ENCODE assay signal across 8 cellular contexts in the genomic region with DNA sequence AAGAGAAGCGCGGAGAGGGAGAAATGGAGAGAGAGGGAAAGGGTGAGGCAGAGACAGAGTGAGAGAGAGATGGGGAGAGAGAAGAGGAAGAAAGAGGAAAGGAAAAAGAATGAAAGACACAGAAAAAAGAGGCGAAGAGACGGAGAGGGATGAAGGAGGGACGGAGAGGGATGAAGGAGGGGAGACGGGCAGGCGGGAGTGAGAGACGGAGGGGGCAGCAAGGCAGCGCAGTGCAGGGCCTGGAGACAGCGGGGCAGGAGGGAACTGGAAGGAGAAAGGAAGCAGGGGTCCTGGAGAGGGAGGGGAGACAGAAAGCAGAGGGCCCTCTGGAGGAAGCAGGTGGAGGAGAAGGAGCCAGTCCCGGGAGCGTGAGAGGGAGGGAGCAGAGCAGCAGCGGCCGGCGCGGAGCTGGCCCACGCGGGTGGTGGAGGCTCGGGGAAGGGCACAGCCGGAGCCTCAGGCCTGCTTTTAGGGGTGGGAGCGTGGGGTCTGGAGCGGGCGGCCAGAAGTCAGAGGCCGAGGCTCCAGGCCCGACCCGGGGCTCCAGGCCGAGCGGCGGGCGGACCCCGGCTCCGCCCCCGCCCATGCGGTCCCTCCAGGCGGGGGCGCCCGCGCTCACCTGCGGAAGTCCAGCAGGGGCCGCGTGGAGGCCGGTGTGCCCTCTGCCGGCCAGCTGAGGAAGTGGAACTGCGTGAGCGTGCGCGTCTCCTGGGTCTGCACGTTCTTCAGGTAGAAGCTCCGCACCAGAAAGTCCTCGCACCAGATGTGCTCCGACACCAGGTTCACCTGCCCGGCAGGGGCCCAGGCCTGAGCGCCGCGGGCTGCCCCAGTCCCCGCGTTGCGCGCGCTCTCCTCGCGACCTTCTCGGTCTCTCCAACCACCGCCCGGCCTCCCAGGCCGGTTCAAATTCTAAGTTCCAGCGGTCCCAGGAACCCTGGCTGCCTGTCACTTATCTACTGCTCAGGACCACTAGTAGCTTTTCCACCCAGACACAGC.
DNase-seq lines count a peak whose midpoint lies in the region; ATAC-seq and FAIRE-seq lines count a peak whose summit lies in the region.

No MANE protein-coding gene starts in this region.

- DNase-seq in 8988T: peak; percentile 98
- DNase-seq in GM18507 (ENCODE audit: extremely low spot score, insufficient read length, low read depth): peak; percentile 94
- DNase-seq in NCI-H2107 (lab: John Stamatoyannopoulos, UW): peak; percentile 67
- DNase-seq in activated CD4-positive, CD25-positive, alpha-beta regulatory T cell treated with anti-CD3 and anti-CD28 coated beads, Interleukin-2, amount 50 U/mL, for 16 hours (ENCODE audit: low read depth, low spot score): peak; percentile 79
- peak; percentile 82 for DNase-seq in cerebellar cortex (ENCODE audit: low spot score)
- DNase-seq in stimulated activated CD4-positive, alpha-beta T cell treated with anti-CD3 and anti-CD28 coated beads, Interleukin-1b, Interleukin-23, amount 100 ng/mL, for 4 hours (ENCODE audit: low read depth in 2 of 2): peak; percentile 88

- peak overlapping the region; percentile 91 for H3K27ac ChIP-seq in layer of hippocampus (ENCODE audit: low read depth, low read length)

- ATAC-seq in HG02970 (IDR thresholded peaks at IDR 0.05; ENCODE audit: low FRiP score, unreplicated experiment): peak; percentile 82

- FAIRE-seq in GM18507 (lab: Jason Lieb, UNC): peak; percentile 90

- H3K27me3 ChIP-seq in layer of hippocampus (ENCODE audit: control insufficient read depth, insufficient read depth, low read length): no peaks in the 10 kb centered on the region

Comparison
In these comparisons a context has a peak if more than half of its experiments do, and no peak if none do; other contexts are left out.
1. Peak in every context shown above with its lines: DNase-seq, ATAC-seq and H3K27ac ChIP-seq.